Comparison of ENCODE assay signal across 1 cellular context in genomic region chr3:51974963-51975856, GRCh38.
A peak's percentile ranks its signal among the peaks of the same experiment; 100 is the strongest.
TF ChIP-seq lines count a peak whose summit lies in the region.

TSS of gene ABHD14A (plus strand) at chr3:51975064. CDS start at chr3:51975136, 72 bp downstream.

TF ChIP-seq in HepG2, 621 proteins besides CTCF, POLR2A, EP300 and RAD21 (continued from another document and continues in another):
- peak; percentile 93 for TF ChIP-seq ZNF142 (CRISPR knock-in tag; IDR thresholded peaks at IDR 0.05)
- TF ChIP-seq ZNF800 (CRISPR knock-in tag; IDR thresholded peaks at IDR 0.05): peak; percentile 16; the same call in 1 of the 2 replicates
- no peak for TF ChIP-seq MIER3 (CRISPR knock-in tag; IDR thresholded peaks at IDR 0.05; ENCODE audit: borderline replicate concordance)
- TF ChIP-seq GLI4 (CRISPR knock-in tag; IDR thresholded peaks at IDR 0.05; ENCODE audit: borderline replicate concordance): no peak
- TF ChIP-seq MYC (CRISPR knock-in tag; IDR thresholded peaks at IDR 0.05; ENCODE audit: borderline replicate concordance): peak; percentile 70; the same call in 1 of the 2 replicates
- TF ChIP-seq ZNF740 (CRISPR knock-in tag; IDR thresholded peaks at IDR 0.05): peak; percentile 52; the same call in 1 of the 2 replicates
- TF ChIP-seq XRCC5 (optimal IDR thresholded peaks at IDR 0.05; ENCODE audit: low read length): peak; percentile 18
- peak; percentile 40; the same call in 1 of the 2 replicates for TF ChIP-seq MTA1 (CRISPR knock-in tag; IDR thresholded peaks at IDR 0.05; ENCODE audit: borderline replicate concordance)
- peak; percentile 83; the same call in 1 of the 2 replicates for TF ChIP-seq FUBP1 (CRISPR knock-in tag; IDR thresholded peaks at IDR 0.05; ENCODE audit: borderline replicate concordance)
- no peak for TF ChIP-seq ZNF205 (CRISPR knock-in tag; IDR thresholded peaks at IDR 0.05)
- peak; percentile 37 for TF ChIP-seq AGO2 (optimal IDR thresholded peaks at IDR 0.05; ENCODE audit: low read depth, low read length)
- TF ChIP-seq ISL2 (CRISPR knock-in tag; IDR thresholded peaks at IDR 0.05): peak; percentile 37; the same call in 1 of the 2 replicates
- TF ChIP-seq CEBPB (IDR thresholded peaks at IDR 0.05; ENCODE audit: borderline replicate concordance, low read depth, low read length): no peak
- peak; percentile 45; the same call in 1 of the 2 replicates for TF ChIP-seq ZNF430 (CRISPR knock-in tag; IDR thresholded peaks at IDR 0.05)
- TF ChIP-seq, protein P1, sequence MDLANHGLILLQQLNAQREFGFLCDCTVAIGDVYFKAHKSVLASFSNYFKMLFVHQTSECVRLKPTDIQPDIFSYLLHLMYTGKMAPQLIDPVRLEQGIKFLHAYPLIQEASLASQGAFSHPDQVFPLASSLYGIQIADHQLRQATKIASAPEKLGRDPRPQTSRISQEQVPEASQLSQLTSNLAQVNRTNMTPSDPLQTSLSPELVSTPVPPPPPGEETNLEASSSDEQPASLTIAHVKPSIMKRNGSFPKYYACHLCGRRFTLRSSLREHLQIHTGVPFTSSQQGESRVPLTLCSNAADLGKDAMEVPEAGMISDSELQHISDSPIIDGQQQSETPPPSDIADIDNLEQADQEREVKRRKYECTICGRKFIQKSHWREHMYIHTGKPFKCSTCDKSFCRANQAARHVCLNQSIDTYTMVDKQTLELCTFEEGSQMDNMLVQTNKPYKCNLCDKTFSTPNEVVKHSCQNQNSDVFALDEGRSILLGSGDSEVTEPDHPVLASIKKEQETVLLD (CRISPR knock-in tag; IDR thresholded peaks at IDR 0.05; ENCODE audit: low read depth): peak; percentile 91
- TF ChIP-seq TFDP2 (CRISPR knock-in tag; IDR thresholded peaks at IDR 0.05): peak; percentile 13; the same call in 1 of the 2 replicates
- TF ChIP-seq ZNF646 (CRISPR knock-in tag; IDR thresholded peaks at IDR 0.05): peak; percentile 65; the same call in 1 of the 2 replicates
- no peak for TF ChIP-seq ZNF724P (CRISPR knock-in tag; IDR thresholded peaks at IDR 0.05; ENCODE audit: borderline replicate concordance)
- TF ChIP-seq MED1 (CRISPR knock-in tag; IDR thresholded peaks at IDR 0.05): peak; percentile 64
- TF ChIP-seq ZBTB46 (CRISPR knock-in tag; IDR thresholded peaks at IDR 0.05; ENCODE audit: borderline replicate concordance): no peak
- peak; percentile 73; the same call in 1 of the 2 replicates for TF ChIP-seq SPEN (CRISPR knock-in tag; IDR thresholded peaks at IDR 0.05; ENCODE audit: low read depth)
- TF ChIP-seq, protein P2, sequence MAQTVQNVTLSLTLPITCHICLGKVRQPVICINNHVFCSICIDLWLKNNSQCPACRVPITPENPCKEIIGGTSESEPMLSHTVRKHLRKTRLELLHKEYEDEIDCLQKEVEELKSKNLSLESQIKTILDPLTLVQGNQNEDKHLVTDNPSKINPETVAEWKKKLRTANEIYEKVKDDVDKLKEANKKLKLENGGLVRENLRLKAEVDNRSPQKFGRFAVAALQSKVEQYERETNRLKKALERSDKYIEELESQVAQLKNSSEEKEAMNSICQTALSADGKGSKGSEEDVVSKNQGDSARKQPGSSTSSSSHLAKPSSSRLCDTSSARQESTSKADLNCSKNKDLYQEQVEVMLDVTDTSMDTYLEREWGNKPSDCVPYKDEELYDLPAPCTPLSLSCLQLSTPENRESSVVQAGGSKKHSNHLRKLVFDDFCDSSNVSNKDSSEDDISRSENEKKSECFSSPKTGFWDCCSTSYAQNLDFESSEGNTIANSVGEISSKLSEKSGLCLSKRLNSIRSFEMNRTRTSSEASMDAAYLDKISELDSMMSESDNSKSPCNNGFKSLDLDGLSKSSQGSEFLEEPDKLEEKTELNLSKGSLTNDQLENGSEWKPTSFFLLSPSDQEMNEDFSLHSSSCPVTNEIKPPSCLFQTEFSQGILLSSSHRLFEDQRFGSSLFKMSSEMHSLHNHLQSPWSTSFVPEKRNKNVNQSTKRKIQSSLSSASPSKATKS (CRISPR knock-in tag; IDR thresholded peaks at IDR 0.05): no peak
